30 cellular contexts compared by ENCODE assay signal in genomic region chr2:24497685-24498084, GRCh38.
"Had no signal": no experiment of that assay in that cellular context is flagged by ENCODE, and none has a peak within 500 bp of the region (broad histone marks: within the 10 kb centered on the region; RNA-seq: fewer than 3 reads in every experiment).

No MANE protein-coding gene starts in this region.

- H3K27me3 Mint-ChIP-seq: stimulated activated naive B cell treated with anti-CD40 and anti-IgM and Interleukin-4, amounts not matched to agents 10 μg/mL and 1 μg/mL and 100 μg/mL, for 72 hours had no signal

- H3K36me3 ChIP-seq: left ventricle myocardium inferior, neural progenitor cell, neutrophil, pancreas, prostate gland, stomach, thyroid gland, transverse colon, upper lobe of left lung had no signal

- H3K9me3 ChIP-seq: left ventricle myocardium inferior, neutrophil, pancreas, prostate gland, stomach, testis, thyroid gland, transverse colon, upper lobe of left lung had no signal

- H3K9me3 Mint-ChIP-seq: immature natural killer cell; mesothelial cell of epicardium; naive thymus-derived CD4-positive, alpha-beta T cell; nephron progenitor cell; neural progenitor cell; stimulated activated naive B cell treated with anti-CD40 and anti-IgM and Interleukin-4, amounts not matched to agents 10 μg/mL and 1 μg/mL and 100 μg/mL, for 72 hours had no signal

- H3K27ac ChIP-seq: left ventricle myocardium inferior, neural progenitor cell, pancreas, prostate gland, skin epidermis, stomach, testis, thyroid gland, transverse colon, upper lobe of left lung had no signal

- DNase-seq: hypothalamus; immature natural killer cell; islet precursor cell; left ventricle myocardium inferior; mesendoderm; naive thymus-derived CD4-positive, alpha-beta T cell; nephron progenitor cell; occipital lobe; pancreas; posterior cingulate gyrus; retina; right cardiac atrium; stimulated activated CD4-positive, alpha-beta T cell treated with anti-CD3 and anti-CD28 coated beads, Interleukin-12 subunit alpha, Interleukin-12 subunit beta, amount 100 ng/mL, for 4 hours; stimulated activated CD4-positive, alpha-beta T cell treated with anti-CD3 and anti-CD28 coated beads, Interleukin-15, amount 100 ng/mL, for 24 hours; stimulated activated CD4-positive, alpha-beta T cell treated with anti-CD3 and anti-CD28 coated beads, Interleukin-2, amount 100 ng/mL, for 24 hours; stimulated activated CD4-positive, alpha-beta T cell treated with anti-CD3 and anti-CD28 coated beads, Interleukin-4, amount 100 ng/mL, for 1 hour; stimulated activated naive B cell treated with anti-CD40 and anti-IgM and Interleukin-4, amounts not matched to agents 10 μg/mL and 1 μg/mL and 100 μg/mL, for 72 hours; stimulated activated naive CD8-positive, alpha-beta T cell treated with anti-CD3 and anti-CD28 coated beads, Interleukin-15, Interleukin-2, amounts not matched to agents 100 U/mL and 50 U/mL, for 24 hours; stomach; testis; thyroid gland; transverse colon had no signal

- H3K4me1 ChIP-seq: prostate gland had no signal

- H3K27ac Mint-ChIP-seq: mesothelial cell of epicardium; naive thymus-derived CD4-positive, alpha-beta T cell; nephron progenitor cell; neural progenitor cell; stimulated activated naive B cell treated with anti-CD40 and anti-IgM and Interleukin-4, amounts not matched to agents 10 μg/mL and 1 μg/mL and 100 μg/mL, for 72 hours had no signal

- H3K36me3 Mint-ChIP-seq: immature natural killer cell, mesothelial cell of epicardium, neural progenitor cell had no signal

- H3K4me3 ChIP-seq: left ventricle myocardium inferior, lung, neural progenitor cell, pancreas, prostate gland, skin epidermis, stomach, testis, thyroid gland, transverse colon, upper lobe of left lung had no signal

- H3K9ac ChIP-seq: neural progenitor cell had no signal

- ATAC-seq: naive thymus-derived CD4-positive, alpha-beta T cell; pancreas; right cardiac atrium; sciatic nerve; stimulated activated naive B cell treated with anti-CD40 and anti-IgM and Interleukin-4, amounts not matched to agents 10 μg/mL and 1 μg/mL and 100 μg/mL, for 72 hours; stimulated activated naive CD8-positive, alpha-beta T cell treated with anti-CD3 and anti-CD28 coated beads, Interleukin-15, Interleukin-2, amounts not matched to agents 100 U/mL and 50 U/mL, for 24 hours had no signal

- H3K27me3 ChIP-seq: neutrophil, pancreas, stomach, testis, thyroid gland, transverse colon, upper lobe of left lung had no signal

- H3K4me3 Mint-ChIP-seq: mesothelial cell of epicardium; nephron progenitor cell; neural progenitor cell; stimulated activated naive B cell treated with anti-CD40 and anti-IgM and Interleukin-4, amounts not matched to agents 10 μg/mL and 1 μg/mL and 100 μg/mL, for 72 hours had no signal
